ENCODE assay signal across 15 cellular contexts in the genomic region with DNA sequence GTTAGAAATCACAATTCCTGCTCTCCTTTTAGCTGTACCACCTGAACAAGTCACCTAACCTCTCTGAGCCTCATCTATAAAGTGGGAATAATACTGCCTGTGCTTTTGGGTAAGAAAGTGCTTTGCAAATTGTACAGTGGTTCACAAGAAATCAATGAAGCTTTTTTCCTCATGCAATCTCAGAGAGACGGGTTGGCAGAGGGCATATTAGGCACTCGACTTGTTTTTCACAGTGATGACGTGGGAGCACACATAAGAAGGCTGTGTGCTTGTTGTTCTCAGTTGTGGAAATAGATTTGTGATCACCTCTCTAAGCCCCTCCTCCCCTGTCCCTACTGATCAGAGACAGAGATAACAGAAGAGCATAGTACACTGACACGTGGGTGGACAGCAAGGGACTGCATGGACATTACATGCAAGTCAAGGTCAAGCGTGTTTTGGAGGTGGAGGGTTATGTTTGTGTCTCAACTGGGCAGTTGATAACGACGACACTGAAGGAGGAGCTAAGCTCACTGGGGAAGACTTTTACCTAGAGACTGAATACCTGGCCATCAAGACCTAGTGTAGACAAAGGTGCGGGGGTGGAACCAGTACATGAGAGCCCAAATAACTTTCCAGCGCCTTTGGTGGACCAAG. TPM values are rescaled to one million over a fixed set of nuclear protein-coding genes. Genes with fewer than 3 reads are reported as not detected.
DNase-seq lines count a peak whose midpoint lies in the region; ATAC-seq, FAIRE-seq and TF ChIP-seq lines count a peak whose summit lies in the region.
"Had no signal": no experiment of that assay in that cellular context is flagged by ENCODE, and none has a peak within 500 bp of the region (broad histone marks: within the 10 kb centered on the region; RNA-seq: fewer than 3 reads in every experiment).

No MANE protein-coding gene starts in this region.

- peaks cover 4% of the 10 kb centered on the region for H3K36me3 Mint-ChIP-seq in CD8-positive, alpha-beta T cell
- H3K36me3 Mint-ChIP-seq in activated B cell treated with CpG ODN at 0.5 μM for 24 hours (ENCODE audit: low read depth): peaks cover 2% of the 10 kb centered on the region
- no peaks in the 10 kb centered on the region for H3K36me3 Mint-ChIP-seq in memory B cell

- peaks cover 23% of the 10 kb centered on the region; the same call in 2 of the 3 replicates for H3K4me1 ChIP-seq in A549
- H3K4me1 ChIP-seq in CD8-positive, alpha-beta T cell (ENCODE audit: insufficient read depth, low read length): no peaks in the 10 kb centered on the region
- peaks cover 14 to 28% of the 10 kb centered on the region in 2 experiments for H3K4me1 ChIP-seq in trophoblast cell (ENCODE audit: control insufficient read depth in 1 of 2, insufficient read depth in 2 of 2, low read length in 2 of 2)

- H3K9me3 Mint-ChIP-seq in CD8-positive, alpha-beta T cell: no peaks in the 10 kb centered on the region
- H3K9me3 Mint-ChIP-seq in activated B cell treated with CpG ODN at 0.5 μM for 24 hours (no peaks in the 10 kb centered on the region), memory B cell (no peaks in the 10 kb centered on the region)

- CTCF ChIA-PET in A549 (lab: Yijun Ruan, JAX): interaction anchor here (0.6 to 7.4 kb wide), 7 partner anchors 9 to 241 kb away, joined by 3 to 47 read pairs (median 5); no protein-coding TSS in a partner anchor
- CTCF ChIA-PET in CD8-positive, alpha-beta T cell (lab: Charles Lee): interaction anchor here (0.8 kb wide), 1 partner anchor 209 kb away, joined by 5 read pairs; no protein-coding TSS in a partner anchor
- CTCF ChIA-PET in activated B cell treated with CpG ODN at 0.5 μM for 24 hours (lab: Charles Lee): interaction anchor here (1.4 to 1.5 kb wide), 2 partner anchors 28 to 47 kb away, joined by 3 to 6 read pairs; no protein-coding TSS in a partner anchor

- no peak overlapping the region for H2BK5ac ChIP-seq in trophoblast cell (ENCODE audit: low read depth, low read length, poor library complexity)

- H4K8ac ChIP-seq in trophoblast cell (ENCODE audit: low read depth, low read length): no peak overlapping the region

- no peak overlapping the region for H2BK120ac ChIP-seq in trophoblast cell (ENCODE audit: insufficient read depth, low read length, poor library complexity)

- H3K23ac ChIP-seq in trophoblast cell (ENCODE audit: low read length): no peak overlapping the region

- no peak overlapping the region for H3K18ac ChIP-seq in trophoblast cell (ENCODE audit: low read length)

- H3K9me3 ChIP-seq in A549 (no peaks in the 10 kb centered on the region), trophoblast cell (ENCODE audit: insufficient read depth, low read depth, low read length) (no peaks in the 10 kb centered on the region)
- no peaks in the 10 kb centered on the region for H3K9me3 ChIP-seq in CD8-positive, alpha-beta T cell (ENCODE audit: low read length)
- H3K9me3 ChIP-seq: HAP-1 had no signal

- H3K27me3 Mint-ChIP-seq in CD8-positive, alpha-beta T cell (ENCODE audit: low read depth): peaks cover 29% of the 10 kb centered on the region
- H3K27me3 Mint-ChIP-seq in activated B cell treated with CpG ODN at 0.5 μM for 24 hours (peaks cover 2% of the 10 kb centered on the region), memory B cell (peaks cover 1% of the 10 kb centered on the region)

- H3K4me3 ChIP-seq in A549 (no peak overlapping the region), trophoblast cell (ENCODE audit: low read depth, low read length) (no peak overlapping the region)
- H3K4me3 ChIP-seq in CD8-positive, alpha-beta T cell (ENCODE audit: low read depth, low read length): no peak overlapping the region

- peak overlapping the region; percentile 88 to 89; a peak in 5 of 6 replicates for H3K27ac ChIP-seq in A549
- H3K27ac ChIP-seq in CD8-positive, alpha-beta T cell (ENCODE audit: low read depth, low read length): no peak overlapping the region
- H3K27ac ChIP-seq in trophoblast cell (ENCODE audit: low read depth, low read length): no peak overlapping the region

- 78% methylated on average over 9 of the region's 9 CpGs for WGBS in A549 (ENCODE audit: missing lambda C conversion rate)
- WGBS in trophoblast cell (ENCODE audit: extremely low coverage, insufficient coverage, insufficient read length): no CpG with 5 or more reads among the region's 9 CpGs

- H4K12ac ChIP-seq in trophoblast cell (ENCODE audit: low read depth, low read length): no peak overlapping the region

- peaks cover 15% of the 10 kb centered on the region for H3K79me1 ChIP-seq in trophoblast cell (ENCODE audit: low read length)

- H3K27ac Mint-ChIP-seq in CD8-positive, alpha-beta T cell: no peak overlapping the region
- no peak overlapping the region for H3K27ac Mint-ChIP-seq in activated B cell treated with CpG ODN at 0.5 μM for 24 hours
- no peak overlapping the region for H3K27ac Mint-ChIP-seq in memory B cell

- no peak overlapping the region for H3K9ac ChIP-seq in trophoblast cell (ENCODE audit: low read length)

- no peak for DNase-seq in A549 (ENCODE audit: low read depth in 1 of 2, low spot score in 1 of 2)
- DNase-seq in CD8-positive, alpha-beta T cell: no peak
- no peak for DNase-seq in activated B cell treated with CpG ODN at 0.5 μM for 24 hours
- DNase-seq in memory B cell (ENCODE audit: low spot score in 2 of 2): no peak
- no peak for DNase-seq in middle frontal gyrus (ENCODE audit: extremely low spot score, low spot score)
- no peak for DNase-seq in ureter (ENCODE audit: low spot score)
- DNase-seq in trophoblast cell: no peak
- DNase-seq: activated CD4-positive, CD25-positive, alpha-beta regulatory T cell treated with anti-CD3 and anti-CD28 coated beads, Interleukin-2, amount 50 U/mL, for 72 hours; activated T-cell treated with anti-CD3 and anti-CD28 coated beads, Interleukin-2, amount 50 U/mL, for 1 hour; effector CD4-positive, alpha-beta T cell; right cardiac atrium; stimulated activated CD4-positive, alpha-beta T cell treated with anti-CD3 and anti-CD28 coated beads, Interleukin-4, amount 100 ng/mL, for 24 hours; stimulated activated naive CD4-positive, alpha-beta T cell had no signal

- no peaks in the 10 kb centered on the region for H3K27me3 ChIP-seq in CD8-positive, alpha-beta T cell (ENCODE audit: insufficient read depth, low read length)
- no peaks in the 10 kb centered on the region for H3K27me3 ChIP-seq in trophoblast cell (ENCODE audit: insufficient read depth, low read length)

- POLR2A ChIA-PET in A549 (lab: Yijun Ruan, JAX) (interaction anchor here (1.1 kb wide), 1 partner anchor 14 kb away, joined by 3 read pairs; no protein-coding TSS in a partner anchor), activated B cell treated with CpG ODN at 0.5 μM for 24 hours (lab: Charles Lee) (interaction anchor here (0.6 to 2.6 kb wide), 2 partner anchors 46 to 92 kb away, joined by 3 to 10 read pairs; a partner anchor contains a TSS)
- POLR2A ChIA-PET in CD8-positive, alpha-beta T cell (lab: Charles Lee): no interaction called here

- H3K79me2 ChIP-seq in trophoblast cell (ENCODE audit: control insufficient read depth, insufficient read depth, low read length, poor library complexity): peaks cover 15% of the 10 kb centered on the region

- TF ChIP-seq RAD21 in A549 (conservative IDR thresholded peaks at IDR 0.05 in 1 of 2, IDR thresholded peaks at IDR 0.05 in 1 of 2): no peak

- no peak for TF ChIP-seq POLR2A in A549 (IDR thresholded peaks at IDR 0.05; ENCODE audit: low read length)

- H3K14ac ChIP-seq in trophoblast cell (ENCODE audit: low read length): no peak overlapping the region

- H3K4me2 ChIP-seq in A549 (no peak overlapping the region; the same call in 2 of the 3 replicates), trophoblast cell (ENCODE audit: low read length) (no peak overlapping the region)

- peak overlapping the region; percentile 16 for H3K4me3 Mint-ChIP-seq in CD8-positive, alpha-beta T cell
- H3K4me3 Mint-ChIP-seq in activated B cell treated with CpG ODN at 0.5 μM for 24 hours (peak overlapping the region; percentile 89), memory B cell (peak overlapping the region; percentile 85)

- H2BK12ac ChIP-seq in trophoblast cell (ENCODE audit: low read length): no peak overlapping the region

- no peak for FAIRE-seq in A549 (lab: Jason Lieb, UNC)

- no peak overlapping the region for H4K91ac ChIP-seq in trophoblast cell (ENCODE audit: low read depth, low read length)

- no peak overlapping the region for H2AFZ ChIP-seq in trophoblast cell (ENCODE audit: insufficient read depth, low read length, poor library complexity)

- H3K4ac ChIP-seq in trophoblast cell (ENCODE audit: low read depth, low read length): no peak overlapping the region

- no peak overlapping the region for H2AK5ac ChIP-seq in trophoblast cell (ENCODE audit: low read length)

- TF ChIP-seq EP300 in A549 (IDR thresholded peaks at IDR 0.05): no peak

- TF ChIP-seq CTCF in A549 (IDR thresholded peaks at IDR 0.05) (no peak), activated B cell treated with CpG ODN at 0.5 μM for 24 hours (IDR thresholded peaks at IDR 0.05) (no peak)
- no peak for TF ChIP-seq CTCF in CD8-positive, alpha-beta T cell (IDR thresholded peaks at IDR 0.05)

- intact Hi-C loops in CD8-positive, alpha-beta T cell (cut with DNase I, micrococcal nuclease): no loop called here
- intact Hi-C loops in activated B cell treated with CpG ODN at 0.5 μM for 24 hours (cut with micrococcal nuclease): no loop called here

- ATAC-seq in A549: no peak
- no peak for ATAC-seq in CD8-positive, alpha-beta T cell
- no peak for ATAC-seq in activated B cell treated with CpG ODN at 0.5 μM for 24 hours (ENCODE audit: low read depth)
- ATAC-seq in memory B cell (ENCODE audit: low read depth): no peak
- ATAC-seq in HG02981 (IDR thresholded peaks at IDR 0.05; ENCODE audit: unreplicated experiment): no peak
- ATAC-seq: right cardiac atrium had no signal

- H3K36me3 ChIP-seq in CD8-positive, alpha-beta T cell (ENCODE audit: insufficient read depth, low read length): no peaks in the 10 kb centered on the region
- H3K36me3 ChIP-seq in trophoblast cell (ENCODE audit: control insufficient read depth in 1 of 2, insufficient read depth in 2 of 2, low read length in 2 of 2): no peaks in the 10 kb centered on the region

- peaks cover 10% of the 10 kb centered on the region for H3K4me1 Mint-ChIP-seq in CD8-positive, alpha-beta T cell (ENCODE audit: low read depth)
- H3K4me1 Mint-ChIP-seq in activated B cell treated with CpG ODN at 0.5 μM for 24 hours: peaks cover 11% of the 10 kb centered on the region
- H3K4me1 Mint-ChIP-seq in memory B cell: peaks cover 14% of the 10 kb centered on the region

RNA-seq across cellular contexts. Expression of a gene that starts 1.7 kb away (rescaled TPM):
- polyA plus RNA-seq in A549 (2011; rRNA removed) (14.4 and 15.3 TPM in 2 replicates), A549 (2017; fragmentation: RNase III; extraction: RNeasy Plus Mini Kit Qiagen cat#74134 plus additional on column Dnase treatment) (8.9 to 9.6 TPM (median 9.2 TPM) in 3 replicates)
- 17.4 and 19.3 TPM in 2 replicates for polyA plus RNA-seq in A549 (2012; cell fraction: cytosol; rRNA removed)
- polyA plus RNA-seq in A549 (2012; cell fraction: nucleus; rRNA removed): 17.5 and 25.7 TPM in 2 replicates
- polyA minus RNA-seq in A549 (2011; rRNA and poly(A)+ RNA removed): 35.2 and 35.7 TPM in 2 replicates
- total RNA-seq in CD8-positive, alpha-beta T cell: under 1 TPM in 1 of 2 experiments, not detected in 1; 0.08 TPM
- total RNA-seq in activated B cell treated with CpG ODN at 0.5 μM for 24 hours (11.7 and 17.4 TPM in 2 replicates), ureter (34.2 TPM)
- 73.2 and 77.7 TPM in 2 replicates for polyA plus RNA-seq in trophoblast cell (2013)

RNA-seq across cellular contexts. Expression of a gene that starts 51.4 kb away (rescaled TPM):
- polyA plus RNA-seq in A549 (2011; rRNA removed) (10.1 and 17.1 TPM in 2 replicates), A549 (2017; fragmentation: RNase III; extraction: RNeasy Plus Mini Kit Qiagen cat#74134 plus additional on column Dnase treatment) (10.0 to 10.8 TPM (median 10.3 TPM) in 3 replicates)
- polyA plus RNA-seq in A549 (2012; cell fraction: cytosol; rRNA removed): 3.1 and 3.6 TPM in 2 replicates
- polyA plus RNA-seq in A549 (2012; cell fraction: nucleus; rRNA removed): 1.2 and 1.6 TPM in 2 replicates
- 4.7 and 5.4 TPM in 2 replicates for polyA minus RNA-seq in A549 (2011; rRNA and poly(A)+ RNA removed)
- 10 to 100 TPM; 13.9 to 14.0 TPM for total RNA-seq in CD8-positive, alpha-beta T cell
- total RNA-seq in activated B cell treated with CpG ODN at 0.5 μM for 24 hours (15.6 and 16.6 TPM in 2 replicates), ureter (9.4 TPM)
- polyA plus RNA-seq in trophoblast cell (2013): 30.3 and 33.4 TPM in 2 replicates

Comparison
In these comparisons a context has a peak if more than half of its experiments do, and no peak if none do; other contexts are left out.
1. H3K27ac ChIP-seq: peak in A549 (2 of 2); none in CD8-positive, alpha-beta T cell (single experiment) and trophoblast cell (single experiment).
2. H3K4me3 Mint-ChIP-seq: peak in every context shown above with its lines; median percentile 89 in activated B cell treated with CpG ODN at 0.5 μM for 24 hours; 85 in memory B cell; 16 in CD8-positive, alpha-beta T cell.
3. RNA of a gene that starts 1.7 kb away (total RNA-seq): 34.2 TPM in ureter (single experiment) and 11.7 to 17.4 TPM in activated B cell treated with CpG ODN at 0.5 μM for 24 hours; 0.08 TPM in CD8-positive, alpha-beta T cell; every median in the first group is over 10 times any median in the second.